22 cellular contexts compared by ENCODE assay signal in genomic region chr10:79390057-79390456, GRCh38.
"Had no signal": no experiment of that assay in that cellular context is flagged by ENCODE, and none has a peak within 500 bp of the region (broad histone marks: within the 10 kb centered on the region; RNA-seq: fewer than 3 reads in every experiment).

No MANE protein-coding gene starts in this region.

- H3K4me3 ChIP-seq: thyroid gland had no signal

- H3K27ac ChIP-seq: thyroid gland had no signal

- H3K27me3 ChIP-seq: thyroid gland had no signal

- DNase-seq: activated CD4-positive, alpha-beta T cell treated with anti-CD3 and anti-CD28 coated beads, Interleukin-2, amount 50 U/mL, for 48 hours; activated T-cell treated with anti-CD3 and anti-CD28 coated beads, Interleukin-2, amount 50 U/mL, for 4 hours; amniotic stem cell; dermis blood vessel endothelial cell; effector memory CD4-positive, alpha-beta T cell; hypothalamus; mesenchymal stem cell; naive B cell; occipital lobe; retina; stimulated activated CD4-positive, alpha-beta T cell treated with anti-CD3 and anti-CD28 coated beads, Interleukin-2, amount 100 ng/mL, for 48 hours; stimulated activated naive B cell treated with anti-CD40 and anti-IgM and Interleukin-4, amounts not matched to agents 10 μg/mL and 1 μg/mL and 100 μg/mL, for 72 hours; thyroid gland had no signal

- H3K9me3 ChIP-seq: thyroid gland had no signal

- FAIRE-seq: bronchial epithelial cell, frontal cortex had no signal

- H3K27ac Mint-ChIP-seq: activated B cell treated with CpG ODN at 0.5 μM for 24 hours; activated CD4-positive, alpha-beta T cell treated with anti-CD3 and anti-CD28 coated beads for 36 hours; activated naive CD4-positive, alpha-beta T cell treated with anti-CD3 and anti-CD28 coated beads for 36 hours; activated naive CD8-positive, alpha-beta T cell treated with anti-CD3 and anti-CD28 coated beads, Interleukin-2, amount 10 ng/mL, durations not matched to agents 7 days and 5 days; activated T-helper 2 cell treated with anti-CD3 and anti-CD28 coated beads, Interferon-gamma antibody, Interleukin-2, Interleukin-4, amounts not matched to agents 10 μg/mL and 5 μg/mL and 100 μg/mL, durations not matched to agents 14 hours and 24 hours and 36 hours; naive B cell; stimulated activated naive B cell treated with anti-CD40 and anti-IgM and Interleukin-4, amounts not matched to agents 10 μg/mL and 1 μg/mL and 100 μg/mL, for 72 hours; T-helper 17 cell had no signal

- H3K36me3 Mint-ChIP-seq: activated naive CD8-positive, alpha-beta T cell treated with anti-CD3 and anti-CD28 coated beads, Interleukin-2, amount 10 ng/mL, durations not matched to agents 7 days and 5 days; naive B cell had no signal

- H3K27me3 Mint-ChIP-seq: activated B cell treated with CpG ODN at 0.5 μM for 24 hours; activated CD4-positive, alpha-beta T cell treated with anti-CD3 and anti-CD28 coated beads for 36 hours; activated naive CD8-positive, alpha-beta T cell treated with anti-CD3 and anti-CD28 coated beads, Interleukin-2, amount 10 ng/mL, durations not matched to agents 7 days and 5 days; T-helper 17 cell had no signal

- H3K4me3 Mint-ChIP-seq: activated B cell treated with CpG ODN at 0.5 μM for 24 hours; activated CD4-positive, alpha-beta T cell treated with anti-CD3 and anti-CD28 coated beads for 36 hours; activated naive CD4-positive, alpha-beta T cell treated with anti-CD3 and anti-CD28 coated beads for 36 hours; activated naive CD8-positive, alpha-beta T cell treated with anti-CD3 and anti-CD28 coated beads, Interleukin-2, amount 10 ng/mL, durations not matched to agents 7 days and 5 days; activated T-cell treated with anti-CD3 and anti-CD28 coated beads, Interleukin-2, amount 50 U/mL, for 4 hours; naive B cell; neural crest cell; T-helper 17 cell had no signal

- H3K4me1 Mint-ChIP-seq: activated CD4-positive, alpha-beta T cell treated with anti-CD3 and anti-CD28 coated beads for 36 hours; activated naive CD8-positive, alpha-beta T cell treated with anti-CD3 and anti-CD28 coated beads, Interleukin-2, amount 10 ng/mL, durations not matched to agents 7 days and 5 days had no signal

- H3K9me3 Mint-ChIP-seq: activated B cell treated with CpG ODN at 0.5 μM for 24 hours; activated naive CD4-positive, alpha-beta T cell treated with anti-CD3 and anti-CD28 coated beads for 36 hours; activated naive CD8-positive, alpha-beta T cell treated with anti-CD3 and anti-CD28 coated beads, Interleukin-2, amount 10 ng/mL, durations not matched to agents 7 days and 5 days; activated T-cell treated with anti-CD3 and anti-CD28 coated beads, Interleukin-2, amount 50 U/mL, for 4 hours; activated T-helper 2 cell treated with anti-CD3 and anti-CD28 coated beads, Interferon-gamma antibody, Interleukin-2, Interleukin-4, amounts not matched to agents 10 μg/mL and 5 μg/mL and 100 μg/mL, durations not matched to agents 14 hours and 24 hours and 36 hours; naive B cell; neural crest cell; stimulated activated naive B cell treated with anti-CD40 and anti-IgM and Interleukin-4, amounts not matched to agents 10 μg/mL and 1 μg/mL and 100 μg/mL, for 72 hours had no signal

- ATAC-seq: activated T-cell treated with anti-CD3 and anti-CD28 coated beads, Interleukin-2, amount 50 U/mL, for 4 hours; T-helper 17 cell had no signal
